In genomic region chr5:141560141-141560540, GRCh38 we compare ENCODE assay signal across 8 cellular contexts. TPM values are rescaled to one million over a fixed set of nuclear protein-coding genes. Genes with fewer than 3 reads are reported as not detected.
DNase-seq lines count a peak whose midpoint lies in the region; ATAC-seq and TF ChIP-seq lines count a peak whose summit lies in the region.

No MANE protein-coding gene starts in this region.

- POLR2A ChIA-PET in SK-N-SH (lab: Yijun Ruan, JAX): interaction anchor here (1.2 kb wide), 2 partner anchors 177 to 378 kb away, joined by 4 to 7 read pairs; partner anchors contain the start of genes PCDHB16 and PCDHGA7

- CTCF ChIA-PET in SK-N-SH (lab: Yijun Ruan, JAX): interaction anchor here (0.6 to 10.4 kb wide), 27 partner anchors 35 to 830 kb away, joined by 3 to 191 read pairs (median 4); partner anchors contain the start of genes PCDHB11, PCDHB16, PCDHB3 and PCDHB4

- H3K36me3 ChIP-seq in Karpas-422 (ENCODE audit: insufficient read depth, low read length) (peaks cover 53% of the 10 kb centered on the region), SK-N-SH (replicated peaks in 1 of 2; ENCODE audit: control insufficient read depth in 1 of 2, insufficient read depth in 2 of 2, low read length in 1 of 2) (peaks cover 24 to 35% of the 10 kb centered on the region in 2 experiments), smooth muscle cell (ENCODE audit: low read depth) (no peaks in the 10 kb centered on the region)

- no peak for TF ChIP-seq EP300 in SK-N-SH (IDR thresholded peaks at IDR 0.05; ENCODE audit: borderline replicate concordance in 1 of 2, low read depth in 1 of 2, low read length in 1 of 2)

- H2AFZ ChIP-seq in Karpas-422 (ENCODE audit: low read length) (no peak overlapping the region), SK-N-SH (ENCODE audit: low read depth) (peak overlapping the region; percentile 41), smooth muscle cell (ENCODE audit: low read depth) (peak overlapping the region; percentile 63)

- H3K9me3 Mint-ChIP-seq in stimulated activated naive CD8-positive, alpha-beta T cell treated with anti-CD3 and anti-CD28 coated beads, Interleukin-15, amount 100 ng/mL, for 72 hours: no peaks in the 10 kb centered on the region

- H3K4me2 ChIP-seq in Karpas-422 (ENCODE audit: low read depth, low read length, poor library complexity, severe bottlenecking): no peak overlapping the region
- H3K4me2 ChIP-seq in SK-N-SH: peak overlapping the region; percentile 58; the same call in 1 of the 2 replicates
- H3K4me2 ChIP-seq in smooth muscle cell: peak overlapping the region; percentile 83

- TF ChIP-seq CTCF in SK-N-SH (IDR thresholded peaks at IDR 0.05): no peak
- TF ChIP-seq CTCF in smooth muscle cell (IDR thresholded peaks at IDR 0.05; ENCODE audit: borderline replicate concordance, insufficient read depth, poor library complexity, severe bottlenecking): no peak

- no peak for DNase-seq in Karpas-422
- DNase-seq in SK-N-SH: no peak
- no peak for DNase-seq in right cardiac atrium
- no peak for DNase-seq in smooth muscle cell (lab: John Stamatoyannopoulos, UW; ENCODE audit: unreplicated experiment)
- no peak for DNase-seq in islet precursor cell
- no peak for DNase-seq in left lobe of liver (ENCODE audit: low spot score)
- DNase-seq in stimulated activated naive CD8-positive, alpha-beta T cell treated with anti-CD3 and anti-CD28 coated beads, Interleukin-15, amount 100 ng/mL, for 72 hours: no peak

- H3K27ac Mint-ChIP-seq in stimulated activated naive CD8-positive, alpha-beta T cell treated with anti-CD3 and anti-CD28 coated beads, Interleukin-15, amount 100 ng/mL, for 72 hours: no peak overlapping the region

- H3F3A ChIP-seq in SK-N-SH (replicated peaks; ENCODE audit: insufficient read depth): peaks cover 22% of the 10 kb centered on the region
- peaks cover 9% of the 10 kb centered on the region for H3F3A ChIP-seq in smooth muscle cell (ENCODE audit: low read depth)

- H3K9me2 ChIP-seq in Karpas-422 (replicated peaks; ENCODE audit: insufficient read depth, low read length) (no peaks in the 10 kb centered on the region), SK-N-SH (no peaks in the 10 kb centered on the region)

- ATAC-seq in right cardiac atrium: no peak
- no peak for ATAC-seq in HG02759 (IDR thresholded peaks at IDR 0.05; ENCODE audit: unreplicated experiment)
- no peak for ATAC-seq in left lobe of liver
- ATAC-seq in stimulated activated naive CD8-positive, alpha-beta T cell treated with anti-CD3 and anti-CD28 coated beads, Interleukin-15, amount 100 ng/mL, for 72 hours: no peak

- H3K79me2 ChIP-seq in Karpas-422 (ENCODE audit: low read length): peaks cover 44% of the 10 kb centered on the region
- peaks cover 5% of the 10 kb centered on the region; the same call in 1 of the 2 replicates for H3K79me2 ChIP-seq in SK-N-SH (ENCODE audit: insufficient read depth)
- H3K79me2 ChIP-seq in smooth muscle cell (ENCODE audit: low read depth): no peaks in the 10 kb centered on the region

- H3K4me1 ChIP-seq in Karpas-422 (ENCODE audit: low read length) (peaks cover 50% of the 10 kb centered on the region), SK-N-SH (ENCODE audit: control insufficient read depth in 1 of 2, insufficient read depth in 2 of 2, low read depth in 1 of 2, low read length in 1 of 2) (peaks cover 21 to 25% of the 10 kb centered on the region in 2 experiments; a peak in 3 of 4 replicates), right cardiac atrium (ENCODE audit: control insufficient read depth, insufficient read depth, low read length) (peaks cover 4% of the 10 kb centered on the region), smooth muscle cell (ENCODE audit: low read depth) (peaks cover 16% of the 10 kb centered on the region)

- intact Hi-C loops in right cardiac atrium (cut with DNase I): loop anchor here (5.0 to 10.0 kb wide), 5 partner anchors 153 to 385 kb away; partner anchors contain the start of genes PCDHB12 (in 2 of the 4), PCDHB13 (in 2 of the 4), PCDHB7 (in 1 of the 4) and PCDHB8 (in 1 of the 4)

- H3K4me3 ChIP-seq in Karpas-422 (ENCODE audit: low read length) (no peak overlapping the region), SK-N-SH (ENCODE audit: low read depth in 2 of 2, low read length in 1 of 2) (peak overlapping the region; percentile 22; a peak in 2 of 4 replicates), right cardiac atrium (ENCODE audit: low read length) (no peak overlapping the region), smooth muscle cell (peak overlapping the region; percentile 35)

- H3K27ac ChIP-seq in Karpas-422 (ENCODE audit: low read length) (peak overlapping the region; percentile 78), SK-N-SH (ENCODE audit: low read depth in 2 of 2, low read length in 1 of 2) (peak overlapping the region; percentile 91 to 100), right cardiac atrium (ENCODE audit: low read length) (peak overlapping the region; percentile 87), smooth muscle cell (ENCODE audit: low read depth) (peak overlapping the region; percentile 97)

- H3K4me3 Mint-ChIP-seq in stimulated activated naive CD8-positive, alpha-beta T cell treated with anti-CD3 and anti-CD28 coated beads, Interleukin-15, amount 100 ng/mL, for 72 hours: no peak overlapping the region

- H3K27me3 Mint-ChIP-seq in stimulated activated naive CD8-positive, alpha-beta T cell treated with anti-CD3 and anti-CD28 coated beads, Interleukin-15, amount 100 ng/mL, for 72 hours: no peaks in the 10 kb centered on the region

- H3K27me3 ChIP-seq in Karpas-422 (ENCODE audit: low read length): no peaks in the 10 kb centered on the region
- H3K27me3 ChIP-seq in SK-N-SH (ENCODE audit: insufficient read depth): no peaks in the 10 kb centered on the region
- H3K27me3 ChIP-seq in right cardiac atrium (ENCODE audit: control insufficient read depth, insufficient read depth): no peaks in the 10 kb centered on the region
- no peaks in the 10 kb centered on the region for H3K27me3 ChIP-seq in smooth muscle cell (ENCODE audit: low read depth)

- no peak for TF ChIP-seq RAD21 in SK-N-SH (IDR thresholded peaks at IDR 0.05; ENCODE audit: low read length)

- H3K9me3 ChIP-seq in Karpas-422 (ENCODE audit: low read length) (no peaks in the 10 kb centered on the region), SK-N-SH (no peaks in the 10 kb centered on the region), right cardiac atrium (ENCODE audit: control insufficient read depth, low read length) (no peaks in the 10 kb centered on the region), smooth muscle cell (replicated peaks; ENCODE audit: low read depth) (no peaks in the 10 kb centered on the region)

- no peak overlapping the region for H3K9ac ChIP-seq in Karpas-422 (ENCODE audit: low read length)
- H3K9ac ChIP-seq in SK-N-SH: peak overlapping the region; percentile 80
- H3K9ac ChIP-seq in smooth muscle cell (ENCODE audit: low read depth): peak overlapping the region; percentile 89

- H3K4me1 Mint-ChIP-seq in stimulated activated naive CD8-positive, alpha-beta T cell treated with anti-CD3 and anti-CD28 coated beads, Interleukin-15, amount 100 ng/mL, for 72 hours: peaks cover 27% of the 10 kb centered on the region

- no peaks in the 10 kb centered on the region for H4K20me1 ChIP-seq in Karpas-422 (ENCODE audit: insufficient read depth, low read depth, low read length)
- no peaks in the 10 kb centered on the region for H4K20me1 ChIP-seq in SK-N-SH (ENCODE audit: insufficient read depth)
- H4K20me1 ChIP-seq in smooth muscle cell (ENCODE audit: low read depth): no peaks in the 10 kb centered on the region

TF ChIP-seq in SK-N-SH, 30 proteins besides CTCF, POLR2A, EP300 and RAD21:
- TF ChIP-seq NFIC (IDR thresholded peaks at IDR 0.05; ENCODE audit: borderline replicate concordance): no peak
- TF ChIP-seq YY1 (IDR thresholded peaks at IDR 0.05; ENCODE audit: low read depth): no peak
- TF ChIP-seq, protein P1, sequence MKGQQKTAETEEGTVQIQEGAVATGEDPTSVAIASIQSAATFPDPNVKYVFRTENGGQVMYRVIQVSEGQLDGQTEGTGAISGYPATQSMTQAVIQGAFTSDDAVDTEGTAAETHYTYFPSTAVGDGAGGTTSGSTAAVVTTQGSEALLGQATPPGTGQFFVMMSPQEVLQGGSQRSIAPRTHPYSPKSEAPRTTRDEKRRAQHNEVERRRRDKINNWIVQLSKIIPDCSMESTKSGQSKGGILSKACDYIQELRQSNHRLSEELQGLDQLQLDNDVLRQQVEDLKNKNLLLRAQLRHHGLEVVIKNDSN (IDR thresholded peaks at IDR 0.05; ENCODE audit: borderline replicate concordance, low read depth): no peak
- no peak for TF ChIP-seq SMC3 (IDR thresholded peaks at IDR 0.05; ENCODE audit: low read depth, low read length)
- TF ChIP-seq SIN3A (IDR thresholded peaks at IDR 0.05; ENCODE audit: borderline replicate concordance, low read depth, low read length): no peak
- TF ChIP-seq, protein P2, sequence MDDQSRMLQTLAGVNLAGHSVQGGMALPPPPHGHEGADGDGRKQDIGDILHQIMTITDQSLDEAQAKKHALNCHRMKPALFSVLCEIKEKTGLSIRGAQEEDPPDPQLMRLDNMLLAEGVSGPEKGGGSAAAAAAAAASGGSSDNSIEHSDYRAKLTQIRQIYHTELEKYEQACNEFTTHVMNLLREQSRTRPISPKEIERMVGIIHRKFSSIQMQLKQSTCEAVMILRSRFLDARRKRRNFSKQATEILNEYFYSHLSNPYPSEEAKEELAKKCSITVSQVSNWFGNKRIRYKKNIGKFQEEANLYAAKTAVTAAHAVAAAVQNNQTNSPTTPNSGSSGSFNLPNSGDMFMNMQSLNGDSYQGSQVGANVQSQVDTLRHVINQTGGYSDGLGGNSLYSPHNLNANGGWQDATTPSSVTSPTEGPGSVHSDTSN (IDR thresholded peaks at IDR 0.05): no peak
- TF ChIP-seq FOXM1 (IDR thresholded peaks at IDR 0.05; ENCODE audit: low read depth): no peak
- TF ChIP-seq TAF1 (IDR thresholded peaks at IDR 0.05; ENCODE audit: borderline replicate concordance, low read depth, low read length): no peak
- TF ChIP-seq MAX (IDR thresholded peaks at IDR 0.05; ENCODE audit: low read depth): no peak

RNA-seq across cellular contexts. Expression of gene DIAPH1, which starts 58.7 kb away (rescaled TPM):
- 147 and 181 TPM in 2 replicates for total RNA-seq in Karpas-422 (2014; rRNA removed; shearing (Covaris generic); ENCODE audit: low replicate concordance)
- polyA plus RNA-seq in SK-N-SH (2012; rRNA removed) (28.2 and 30.4 TPM in 2 replicates), right cardiac atrium (11.8 TPM), smooth muscle cell (15.4 and 34.7 TPM in 2 replicates)
- 20.6 and 29.6 TPM in 2 replicates for polyA plus RNA-seq in SK-N-SH (2012; cell fraction: cytosol; rRNA removed)
- polyA plus RNA-seq in SK-N-SH (2012; cell fraction: nucleus; rRNA removed): 75.5 and 79.2 TPM in 2 replicates
- total RNA-seq in right cardiac atrium (10 to 100 TPM; 15.8 to 53.0 (median 19.2) TPM), smooth muscle cell (25.2 and 26.7 TPM in 2 replicates), left lobe of liver (120 TPM)

Comparison
In these comparisons a context has a peak if more than half of its experiments do, and no peak if none do; other contexts are left out.
1. H3K4me3 ChIP-seq: peak in SK-N-SH (2 of 2) and smooth muscle cell (single experiment); none in Karpas-422 (single experiment) and right cardiac atrium (single experiment).
2. Peak in every context shown above with its lines, with median percentiles within 50 percentile points of each other: H3K27ac ChIP-seq.